14 cellular contexts compared by ENCODE assay signal in genomic region chr3:136595862-136596697, GRCh38.
DNase-seq lines count a peak whose midpoint lies in the region; ATAC-seq, FAIRE-seq and TF ChIP-seq lines count a peak whose summit lies in the region.
"Had no signal": no experiment of that assay in that cellular context is flagged by ENCODE, and none has a peak within 500 bp of the region (broad histone marks: within the 10 kb centered on the region; RNA-seq: fewer than 3 reads in every experiment).

No MANE protein-coding gene starts in this region.

- no peaks in the 10 kb centered on the region for H3K9me3 Mint-ChIP-seq in CD4-positive, alpha-beta memory T cell
- no peaks in the 10 kb centered on the region for H3K9me3 Mint-ChIP-seq in activated naive CD8-positive, alpha-beta T cell treated with anti-CD3 and anti-CD28 coated beads, Interleukin-2, amount 50 U/mL, for 24 hours
- H3K9me3 Mint-ChIP-seq: endodermal cell, neural crest cell had no signal

- H3K27me3 ChIP-seq in CD4-positive, alpha-beta memory T cell (ENCODE audit: insufficient read depth, low read length): no peaks in the 10 kb centered on the region
- H3K27me3 ChIP-seq in sigmoid colon: no peaks in the 10 kb centered on the region

- H3K9me3 ChIP-seq in CD4-positive, alpha-beta memory T cell (ENCODE audit: control insufficient read depth in 1 of 2, low read length in 2 of 2): no peaks in the 10 kb centered on the region
- H3K9me3 ChIP-seq in sigmoid colon: no peaks in the 10 kb centered on the region

- TF ChIP-seq EP300 in sigmoid colon (IDR thresholded peaks at IDR 0.05): no peak

- CTCF ChIA-PET in CD4-positive, alpha-beta memory T cell (lab: Charles Lee; ENCODE audit: partially characterized antibody): no interaction called here

- H3K36me3 ChIP-seq in CD4-positive, alpha-beta memory T cell (ENCODE audit: insufficient read depth, low read length): no peaks in the 10 kb centered on the region
- no peaks in the 10 kb centered on the region for H3K36me3 ChIP-seq in sigmoid colon

- peak in 2 of 5 donors; percentile 5 to 9 for DNase-seq in CD4-positive, alpha-beta memory T cell
- DNase-seq in NB4 (ENCODE audit: low read depth) (peak; percentile 48), sigmoid colon (no peak), NCI-H1105 treated with DMSO at 0.1 percent for 48 hours (lab: John Stamatoyannopoulos, UW) (no peak), NCI-H1092 (lab: John Stamatoyannopoulos, UW) (no peak)
- no peak for DNase-seq in activated naive CD8-positive, alpha-beta T cell treated with anti-CD3 and anti-CD28 coated beads, Interleukin-2, amount 50 U/mL, for 24 hours
- DNase-seq: endodermal cell, glutamatergic neuron, NCI-H2227 treated with DMSO at 0.1 percent for 48 hours, small intestine, substantia nigra had no signal

- peaks cover 31 to 43% (median 37%) of the 10 kb centered on the region in 4 donors for H3K4me1 Mint-ChIP-seq in CD4-positive, alpha-beta memory T cell
- peaks cover 22% of the 10 kb centered on the region for H3K4me1 Mint-ChIP-seq in activated naive CD8-positive, alpha-beta T cell treated with anti-CD3 and anti-CD28 coated beads, Interleukin-2, amount 50 U/mL, for 24 hours
- H3K4me1 Mint-ChIP-seq: endodermal cell had no signal

- peak overlapping the region in 4 of 7 donors; percentile 1 to 22 (median 12) for H3K27ac Mint-ChIP-seq in CD4-positive, alpha-beta memory T cell
- no peak overlapping the region for H3K27ac Mint-ChIP-seq in activated naive CD8-positive, alpha-beta T cell treated with anti-CD3 and anti-CD28 coated beads, Interleukin-2, amount 50 U/mL, for 24 hours
- H3K27ac Mint-ChIP-seq: endodermal cell had no signal

- peaks cover 20 to 22% of the 10 kb centered on the region in 2 donors for H3K36me3 Mint-ChIP-seq in CD4-positive, alpha-beta memory T cell
- H3K36me3 Mint-ChIP-seq in activated naive CD8-positive, alpha-beta T cell treated with anti-CD3 and anti-CD28 coated beads, Interleukin-2, amount 50 U/mL, for 24 hours (ENCODE audit: low read depth): peaks cover 10% of the 10 kb centered on the region

- TF ChIP-seq CTCF in NB4 (IDR thresholded peaks at IDR 0.05; ENCODE audit: low read depth, low read length) (no peak), sigmoid colon (IDR thresholded peaks at IDR 0.05) (no peak)

- POLR2A ChIA-PET in CD4-positive, alpha-beta memory T cell (lab: Charles Lee; ENCODE audit: partially characterized antibody): no interaction called here

- intact Hi-C loops in CD4-positive, alpha-beta memory T cell (cut with micrococcal nuclease): no loop called here
- intact Hi-C loops in sigmoid colon (cut with DNase I): no loop called here

- FAIRE-seq in A204.1 (lab: Jason Lieb, UNC): peak; percentile 21
- FAIRE-seq: small intestine had no signal

- TF ChIP-seq POLR2A in NB4 (IDR thresholded peaks at IDR 0.05; ENCODE audit: extremely low read depth, insufficient read length): no peak
- no peak for TF ChIP-seq POLR2A in sigmoid colon (IDR thresholded peaks at IDR 0.05)

- no peak overlapping the region for H3K4me3 ChIP-seq in CD4-positive, alpha-beta memory T cell (ENCODE audit: low read length in 2 of 2)
- H3K4me3 ChIP-seq in NB4 (ENCODE audit: low read depth, low read length): no peak overlapping the region
- no peak overlapping the region for H3K4me3 ChIP-seq in sigmoid colon

- H3K27ac ChIP-seq in CD4-positive, alpha-beta memory T cell (ENCODE audit: low read depth, low read length): no peak overlapping the region
- H3K27ac ChIP-seq in sigmoid colon: no peak overlapping the region

- peaks cover 20% of the 10 kb centered on the region for H3K4me1 ChIP-seq in CD4-positive, alpha-beta memory T cell (ENCODE audit: insufficient read depth, low read length)
- peaks cover 0 to 4% (median 0%) of the 10 kb centered on the region in 4 donors for H3K4me1 ChIP-seq in sigmoid colon

- peak; percentile 40 for ATAC-seq in activated naive CD8-positive, alpha-beta T cell treated with anti-CD3 and anti-CD28 coated beads, Interleukin-2, amount 50 U/mL, for 24 hours
- ATAC-seq in GM19452 (IDR thresholded peaks at IDR 0.05; ENCODE audit: unreplicated experiment): no peak

- H3K27me3 Mint-ChIP-seq in CD4-positive, alpha-beta memory T cell: no peaks in the 10 kb centered on the region
- H3K27me3 Mint-ChIP-seq in activated naive CD8-positive, alpha-beta T cell treated with anti-CD3 and anti-CD28 coated beads, Interleukin-2, amount 50 U/mL, for 24 hours: no peaks in the 10 kb centered on the region

- H3K4me3 Mint-ChIP-seq in CD4-positive, alpha-beta memory T cell: peak overlapping the region in 3 of 8 donors; percentile 3 to 31 (median 20)
- H3K4me3 Mint-ChIP-seq in activated naive CD8-positive, alpha-beta T cell treated with anti-CD3 and anti-CD28 coated beads, Interleukin-2, amount 50 U/mL, for 24 hours: no peak overlapping the region
- H3K4me3 Mint-ChIP-seq: endodermal cell, neural crest cell had no signal

- WGBS in sigmoid colon, 2 donors: 46 to 66% methylated on average over 5 of the region's 5 CpGs
